In the genomic region with DNA sequence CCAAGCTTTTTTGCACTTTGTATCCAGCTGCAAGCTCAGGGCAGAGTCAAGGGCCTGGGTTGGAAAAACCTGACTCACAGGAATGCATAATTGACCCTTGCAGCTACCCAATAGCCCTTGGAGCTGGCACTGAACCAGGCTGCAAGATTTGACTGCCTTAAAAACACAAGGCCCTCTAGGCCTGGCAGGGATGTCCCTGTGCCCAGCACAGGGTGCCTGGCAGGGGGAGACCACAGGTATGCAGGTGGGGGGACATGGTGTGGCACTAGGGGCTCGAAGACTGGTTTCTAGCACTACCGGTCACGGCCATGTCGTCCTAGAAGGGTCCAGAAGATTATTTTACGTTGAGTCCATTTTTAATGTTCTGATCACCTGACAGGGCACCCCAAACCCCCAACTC, we compare ENCODE assay signal across 10 cellular contexts. TPM values are rescaled to one million over a fixed set of nuclear protein-coding genes. Genes with fewer than 3 reads are reported as not detected.
A peak's percentile ranks its signal among the peaks of the same experiment; 100 is the strongest.
DNase-seq lines count a peak whose midpoint lies in the region; ATAC-seq, FAIRE-seq and TF ChIP-seq lines count a peak whose summit lies in the region.
"Had no signal": no experiment of that assay in that cellular context is flagged by ENCODE, and none has a peak within 500 bp of the region (broad histone marks: within the 10 kb centered on the region; RNA-seq: fewer than 3 reads in every experiment).

No MANE protein-coding gene starts in this region.

- TF ChIP-seq CTCF in body of pancreas (IDR thresholded peaks at IDR 0.05) = no peak
- no peak for TF ChIP-seq CTCF in lower lobe of right lung (IDR thresholded peaks at IDR 0.05)
- no peak for TF ChIP-seq CTCF in gastrocnemius medialis (IDR thresholded peaks at IDR 0.05 in 4 of 5, conservative IDR thresholded peaks at IDR 0.05 in 1 of 5)

- WGBS in body of pancreas, 2 donors = 83 to 87% methylated on average over 5 of the region's 5 CpGs

- DNase-seq in Right ventricle myocardium inferior (ENCODE audit: missing footprints) (peak; percentile 25), left ventricle myocardium superior (no peak), body of pancreas (peak in 3 of 4 donors; percentile 44 to 59 (median 49)), lower lobe of right lung (peak; percentile 77), kidney glomerular epithelial cell (lab: John Stamatoyannopoulos, UW) (no peak), NCI-H2107 (lab: John Stamatoyannopoulos, UW) (no peak), gastrocnemius medialis (no peak), GM12891 (ENCODE audit: insufficient read length, low spot score) (no peak)
- DNase-seq: activated CD4-positive, alpha-beta T cell treated with anti-CD3 and anti-CD28 coated beads for 1 hour; DMS153 had no signal

- H3K4me1 ChIP-seq in body of pancreas = no peaks in the 10 kb centered on the region
- peaks cover 25% of the 10 kb centered on the region for H3K4me1 ChIP-seq in lower lobe of right lung
- H3K4me1 ChIP-seq in gastrocnemius medialis = no peaks in the 10 kb centered on the region

- H3K9me3 ChIP-seq in body of pancreas (no peaks in the 10 kb centered on the region), lower lobe of right lung (no peaks in the 10 kb centered on the region), gastrocnemius medialis (no peaks in the 10 kb centered on the region)

- H3K27ac ChIP-seq in body of pancreas = peak overlapping the region in 2 of 4 donors; percentile 15 to 49
- peak overlapping the region; percentile 72 for H3K27ac ChIP-seq in lower lobe of right lung
- H3K27ac ChIP-seq in gastrocnemius medialis = no peak overlapping the region

- FAIRE-seq in GM12891 (lab: Jason Lieb, UNC) = no peak

- no peaks in the 10 kb centered on the region for H3K27me3 ChIP-seq in body of pancreas
- no peaks in the 10 kb centered on the region for H3K27me3 ChIP-seq in lower lobe of right lung (ENCODE audit: low read depth)
- no peaks in the 10 kb centered on the region for H3K27me3 ChIP-seq in gastrocnemius medialis

- in situ Hi-C loops in gastrocnemius medialis (cut with MboI; ENCODE audit: low sequenced_read_pairs in 4 of 4) = no loop called here

- no peak overlapping the region for H3K4me3 ChIP-seq in body of pancreas
- H3K4me3 ChIP-seq in lower lobe of right lung = no peak overlapping the region
- H3K4me3 ChIP-seq in gastrocnemius medialis = no peak overlapping the region

- ATAC-seq in Right ventricle myocardium inferior = no peak
- no peak for ATAC-seq in left ventricle myocardium superior
- no peak for ATAC-seq in body of pancreas
- peak; percentile 66 to 70 for ATAC-seq in lower lobe of right lung
- ATAC-seq in gastrocnemius medialis = no peak

- intact Hi-C loops in Right ventricle myocardium inferior (cut with DNase I) = no loop called here
- intact Hi-C loops in left ventricle myocardium superior (cut with micrococcal nuclease) = no loop called here
- intact Hi-C loops in body of pancreas (cut with DNase I) = no loop called here
- intact Hi-C loops in lower lobe of right lung (cut with DNase I) = no loop called here
- intact Hi-C loops in gastrocnemius medialis (cut with DNase I; ENCODE audit: low total_unique reads) = no loop called here

- peaks cover 0 to 24% of the 10 kb centered on the region in 2 donors for H3K36me3 ChIP-seq in body of pancreas (replicated peaks in 1 of 2; ENCODE audit: insufficient read depth in 1 of 2, low read depth in 2 of 2)
- peaks cover 73% of the 10 kb centered on the region for H3K36me3 ChIP-seq in lower lobe of right lung
- peaks cover 0 to 34% of the 10 kb centered on the region in 2 donors for H3K36me3 ChIP-seq in gastrocnemius medialis

- TF ChIP-seq POLR2A in body of pancreas (IDR thresholded peaks at IDR 0.05) = no peak
- no peak for TF ChIP-seq POLR2A in gastrocnemius medialis (IDR thresholded peaks at IDR 0.05)
- no peak for TF ChIP-seq POLR2A in GM12891 (IDR thresholded peaks at IDR 0.05; ENCODE audit: low read depth, low read length)

TF ChIP-seq in GM12891, 5 proteins besides CTCF, POLR2A, EP300 and RAD21:
- TF ChIP-seq PAX5 (IDR thresholded peaks at IDR 0.05; ENCODE audit: insufficient read depth, low read length, severe bottlenecking) = no peak
- TF ChIP-seq TAF1 (IDR thresholded peaks at IDR 0.05; ENCODE audit: low read depth, low read length) = no peak
- TF ChIP-seq SPI1 (IDR thresholded peaks at IDR 0.05; ENCODE audit: low read depth, low read length) = no peak
- TF ChIP-seq POLR2AphosphoS5 (IDR thresholded peaks at IDR 0.05; ENCODE audit: low read depth, low read length) = no peak
- no peak for TF ChIP-seq POU2F2 (IDR thresholded peaks at IDR 0.05; ENCODE audit: low read depth, low read length)

RNA-seq across cellular contexts. Expression of a gene that starts 30.2 kb away (rescaled TPM):
- 47.7 TPM for total RNA-seq in Right ventricle myocardium inferior
- 55.5 TPM for total RNA-seq in left ventricle myocardium superior
- total RNA-seq in body of pancreas = 10 to 100 TPM; 60.2 to 77.5 TPM
- 59.0 TPM for total RNA-seq in lower lobe of right lung
- total RNA-seq in gastrocnemius medialis = 100 to 1,000 TPM in 3 of 4 donors, 10 to 100 TPM in 1; 50.5 to 116 (median 107) TPM
- polyA plus RNA-seq in GM12891 (2012; ENCODE audit: low read depth, missing spikeins) = 24.0 TPM

RNA-seq across cellular contexts. Expression of a gene that starts 36.7 kb away (rescaled TPM):
- total RNA-seq in Right ventricle myocardium inferior (not detected), left ventricle myocardium superior (not detected), body of pancreas (1 to 10 TPM; 7.3 to 8.2 TPM), lower lobe of right lung (1.5 TPM), gastrocnemius medialis (under 1 TPM in 1 of 4 donors, not detected in 3; 0.53 TPM)
- 0.36 TPM for polyA plus RNA-seq in GM12891 (2012; ENCODE audit: low read depth, missing spikeins)

RNA-seq across cellular contexts. Expression of a gene that starts 42.0 kb away (rescaled TPM):
- total RNA-seq in Right ventricle myocardium inferior (not detected), left ventricle myocardium superior (not detected), body of pancreas (not detected), lower lobe of right lung (not detected), gastrocnemius medialis (not detected)
- not detected for polyA plus RNA-seq in GM12891 (2012; ENCODE audit: low read depth, missing spikeins)

Comparison
In these comparisons a context has a peak if more than half of its experiments do, and no peak if none do; other contexts are left out.
1. DNase-seq: peak in Right ventricle myocardium inferior (single experiment), body of pancreas (3 of 4) and lower lobe of right lung (single experiment); none in left ventricle myocardium superior (single experiment), kidney glomerular epithelial cell (single experiment), NCI-H2107 (single experiment), gastrocnemius medialis (0 of 2) and GM12891 (single experiment).
2. ATAC-seq: peak in lower lobe of right lung (2 of 2); none in Right ventricle myocardium inferior (single experiment), left ventricle myocardium superior (single experiment), body of pancreas (single experiment) and gastrocnemius medialis (0 of 2).